1 cellular context compared by ENCODE assay signal in the genomic region with DNA sequence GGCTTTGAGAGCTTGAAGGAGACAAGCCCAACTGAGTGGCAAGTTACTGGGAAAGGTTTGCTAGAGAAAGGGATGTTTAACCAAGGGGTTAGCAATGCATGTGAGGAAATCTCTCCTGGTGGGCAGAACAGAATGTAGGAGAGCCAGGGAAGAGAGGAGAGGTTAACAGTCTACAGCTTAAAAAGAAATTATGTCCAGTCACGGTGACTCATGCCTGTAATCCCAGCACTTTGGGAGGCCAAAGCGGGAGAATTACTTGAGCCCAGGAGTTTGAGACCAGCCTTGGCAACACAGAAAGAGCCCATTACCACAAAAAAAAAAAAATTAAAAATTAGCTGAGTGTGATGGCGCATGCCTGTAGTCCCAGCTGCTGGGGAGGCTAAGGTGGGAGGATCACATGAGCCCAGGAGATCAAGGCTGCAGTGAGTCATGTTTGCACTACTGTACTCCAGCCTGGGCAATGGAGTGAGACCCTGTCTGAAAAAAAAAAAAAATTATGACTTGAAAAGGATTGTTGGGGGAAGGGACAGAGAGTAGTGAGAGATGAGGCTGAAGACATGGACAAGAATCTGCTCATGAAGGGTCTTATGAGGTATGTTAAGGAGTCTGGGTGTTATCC.
TF ChIP-seq lines count a peak whose summit lies in the region.

No MANE protein-coding gene starts in this region.

TF ChIP-seq in K562, 482 proteins besides CTCF, POLR2A, EP300 and RAD21 (continued from another document):
- TF ChIP-seq SAP30 (IDR thresholded peaks at IDR 0.05; ENCODE audit: borderline replicate concordance, insufficient read depth, low read depth, low read length, poor library complexity, severe bottlenecking) (no peak), FOXK1 (CRISPR knock-in tag; IDR thresholded peaks at IDR 0.05; ENCODE audit: borderline replicate concordance) (no peak)
